Comparison of ENCODE assay signal across 27 cellular contexts in the genomic region with DNA sequence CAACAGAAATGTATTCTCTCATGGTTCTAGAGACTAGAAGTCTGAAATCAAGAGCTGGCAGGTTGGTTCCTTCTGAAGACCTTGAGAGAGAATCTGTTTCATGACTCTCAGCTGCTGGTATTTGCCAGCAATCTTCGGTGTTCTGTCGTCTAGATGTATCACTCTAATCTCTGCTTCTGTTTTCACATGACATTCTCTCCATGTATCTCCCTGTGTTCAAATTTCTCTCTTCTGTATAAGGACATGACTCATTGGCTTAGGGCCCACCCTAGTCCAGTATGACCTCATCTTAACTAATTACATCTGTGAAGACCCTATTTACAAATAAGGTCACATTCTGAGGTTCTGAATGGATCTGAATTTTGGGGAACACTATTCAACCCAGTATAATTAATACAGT.
"Had no signal": no experiment of that assay in that cellular context is flagged by ENCODE, and none has a peak within 500 bp of the region (broad histone marks: within the 10 kb centered on the region; RNA-seq: fewer than 3 reads in every experiment).

No MANE protein-coding gene starts in this region.

- FAIRE-seq: endothelial cell of umbilical vein, keratinocyte had no signal

- H3K27ac ChIP-seq: colonic mucosa, dorsolateral prefrontal cortex, esophagus muscularis mucosa, gastroesophageal sphincter, heart right ventricle, right lobe of liver, skin epidermis, stomach, suprapubic skin, transverse colon, vagina had no signal

- H3K4me1 ChIP-seq: colonic mucosa, esophagus muscularis mucosa, gastroesophageal sphincter, heart right ventricle, right lobe of liver, stomach, suprapubic skin, vagina had no signal

- H3K27me3 ChIP-seq: colonic mucosa, dorsolateral prefrontal cortex, esophagus muscularis mucosa, gastroesophageal sphincter, right lobe of liver, stomach, suprapubic skin, transverse colon, vagina had no signal

- H3K36me3 ChIP-seq: colonic mucosa, esophagus muscularis mucosa, gastroesophageal sphincter, heart right ventricle, right lobe of liver, stomach, suprapubic skin, transverse colon, vagina had no signal

- H3K9me3 ChIP-seq: colonic mucosa, gastroesophageal sphincter, right lobe of liver, transverse colon, vagina had no signal

- ATAC-seq: effector memory CD8-positive, alpha-beta T cell; gastroesophageal sphincter; heart right ventricle; left colon; right lobe of liver; stimulated activated memory B cell treated with anti-CD40 and anti-IgM and Interleukin-4, amounts not matched to agents 10 μg/mL and 1 μg/mL and 100 μg/mL, for 72 hours; T-helper 17 cell had no signal

- H3K4me3 ChIP-seq: colonic mucosa, dorsolateral prefrontal cortex, esophagus muscularis mucosa, gastroesophageal sphincter, heart right ventricle, right lobe of liver, skin epidermis, stomach, suprapubic skin, transverse colon, vagina had no signal

- DNase-seq: activated CD4-positive, alpha-beta T cell treated with anti-CD3 and anti-CD28 coated beads for 4 hours; activated CD4-positive, alpha-beta T cell treated with anti-CD3 and anti-CD28 coated beads, Interleukin-2, amount 50 U/mL, for 48 hours; activated CD4-positive, CD25-positive, alpha-beta regulatory T cell; activated naive CD4-positive, alpha-beta T cell treated with Interleukin-2 at 50 U/mL for 16 hours; activated naive CD8-positive, alpha-beta T cell treated with anti-CD3 and anti-CD28 coated beads for 36 hours; activated T-cell treated with anti-CD3 and anti-CD28 coated beads, Interleukin-2, amount 50 U/mL, for 48 hours; amygdala; colonic mucosa; dorsolateral prefrontal cortex; effector memory CD8-positive, alpha-beta T cell; heart right ventricle; left colon; naive B cell; occipital lobe; right lobe of liver; stimulated activated CD4-positive, alpha-beta T cell treated with anti-CD3 and anti-CD28 coated beads, Interleukin-2, amount 100 ng/mL, for 24 hours; stomach; T-helper 17 cell; transverse colon had no signal
